In the genomic region with DNA sequence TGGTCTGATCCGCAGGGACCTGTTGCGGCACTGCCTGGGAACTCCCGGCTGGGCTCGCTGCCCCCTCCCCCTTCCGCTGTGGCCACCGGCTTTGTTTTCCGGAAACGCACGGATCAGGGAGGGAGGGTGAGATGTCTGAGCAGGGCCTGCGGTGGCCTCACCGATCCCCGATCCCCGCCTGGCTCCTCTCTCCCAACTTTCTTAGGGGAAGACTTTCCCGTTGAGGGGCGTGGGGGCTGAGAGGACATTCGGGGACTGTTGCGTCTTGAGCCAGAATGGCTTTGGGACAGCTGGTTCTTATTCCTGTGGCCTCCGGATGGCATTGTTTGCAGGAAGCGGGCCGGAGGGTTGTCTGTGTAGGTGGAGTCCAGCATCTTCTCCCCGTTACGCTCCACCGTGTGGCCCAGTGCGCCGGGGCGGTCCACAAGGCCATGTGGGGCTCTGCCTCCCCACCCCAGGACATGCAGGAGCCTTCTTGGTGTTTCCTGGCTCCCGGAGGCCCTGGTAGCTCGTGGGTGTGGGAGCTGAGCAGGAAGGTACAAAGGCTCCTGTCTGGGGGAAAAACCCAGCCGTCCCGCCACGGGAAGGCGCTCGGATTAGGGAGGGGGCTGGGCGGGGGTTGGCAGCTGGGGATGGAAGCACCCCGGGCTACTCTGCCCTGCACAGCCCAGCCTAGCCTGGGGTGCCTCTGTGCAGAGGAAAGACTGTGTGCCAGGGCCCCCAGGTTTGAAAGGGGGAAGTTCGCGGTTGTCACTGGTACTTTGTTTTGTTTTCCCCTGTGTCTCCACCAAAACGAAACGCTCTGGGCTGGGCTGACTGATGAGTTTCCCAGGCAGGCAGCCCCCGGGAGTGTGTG, we compare ENCODE assay signal across 1 cellular context.
TF ChIP-seq lines count a peak whose summit lies in the region.

No MANE protein-coding gene starts in this region.

TF ChIP-seq in HepG2, 621 proteins besides CTCF, POLR2A, EP300 and RAD21 (continued from another document and continues in another):
- no peak for TF ChIP-seq RORA (CRISPR knock-in tag; IDR thresholded peaks at IDR 0.05)
- TF ChIP-seq FOXA1 (IDR thresholded peaks at IDR 0.05): no peak
- no peak for TF ChIP-seq FOXA1 (CRISPR knock-in tag; IDR thresholded peaks at IDR 0.05)
- TF ChIP-seq RFX1 (IDR thresholded peaks at IDR 0.05): no peak
- TF ChIP-seq, protein P1, sequence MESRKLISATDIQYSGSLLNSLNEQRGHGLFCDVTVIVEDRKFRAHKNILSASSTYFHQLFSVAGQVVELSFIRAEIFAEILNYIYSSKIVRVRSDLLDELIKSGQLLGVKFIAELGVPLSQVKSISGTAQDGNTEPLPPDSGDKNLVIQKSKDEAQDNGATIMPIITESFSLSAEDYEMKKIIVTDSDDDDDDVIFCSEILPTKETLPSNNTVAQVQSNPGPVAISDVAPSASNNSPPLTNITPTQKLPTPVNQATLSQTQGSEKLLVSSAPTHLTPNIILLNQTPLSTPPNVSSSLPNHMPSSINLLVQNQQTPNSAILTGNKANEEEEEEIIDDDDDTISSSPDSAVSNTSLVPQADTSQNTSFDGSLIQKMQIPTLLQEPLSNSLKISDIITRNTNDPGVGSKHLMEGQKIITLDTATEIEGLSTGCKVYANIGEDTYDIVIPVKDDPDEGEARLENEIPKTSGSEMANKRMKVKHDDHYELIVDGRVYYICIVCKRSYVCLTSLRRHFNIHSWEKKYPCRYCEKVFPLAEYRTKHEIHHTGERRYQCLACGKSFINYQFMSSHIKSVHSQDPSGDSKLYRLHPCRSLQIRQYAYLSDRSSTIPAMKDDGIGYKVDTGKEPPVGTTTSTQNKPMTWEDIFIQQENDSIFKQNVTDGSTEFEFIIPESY (CRISPR knock-in tag; IDR thresholded peaks at IDR 0.05): 0 out of 2 replicates have a peak, but pooled peaks have one; percentile 48
- peak; percentile 74; the same call in 1 of the 2 replicates for TF ChIP-seq ZNF746 (CRISPR knock-in tag; IDR thresholded peaks at IDR 0.05)
- TF ChIP-seq ZNF557 (CRISPR knock-in tag; IDR thresholded peaks at IDR 0.05): no peak
- peak; percentile 60; the same call in 1 of the 2 replicates for TF ChIP-seq MYC (CRISPR knock-in tag; IDR thresholded peaks at IDR 0.05; ENCODE audit: borderline replicate concordance)
- TF ChIP-seq, protein P2, sequence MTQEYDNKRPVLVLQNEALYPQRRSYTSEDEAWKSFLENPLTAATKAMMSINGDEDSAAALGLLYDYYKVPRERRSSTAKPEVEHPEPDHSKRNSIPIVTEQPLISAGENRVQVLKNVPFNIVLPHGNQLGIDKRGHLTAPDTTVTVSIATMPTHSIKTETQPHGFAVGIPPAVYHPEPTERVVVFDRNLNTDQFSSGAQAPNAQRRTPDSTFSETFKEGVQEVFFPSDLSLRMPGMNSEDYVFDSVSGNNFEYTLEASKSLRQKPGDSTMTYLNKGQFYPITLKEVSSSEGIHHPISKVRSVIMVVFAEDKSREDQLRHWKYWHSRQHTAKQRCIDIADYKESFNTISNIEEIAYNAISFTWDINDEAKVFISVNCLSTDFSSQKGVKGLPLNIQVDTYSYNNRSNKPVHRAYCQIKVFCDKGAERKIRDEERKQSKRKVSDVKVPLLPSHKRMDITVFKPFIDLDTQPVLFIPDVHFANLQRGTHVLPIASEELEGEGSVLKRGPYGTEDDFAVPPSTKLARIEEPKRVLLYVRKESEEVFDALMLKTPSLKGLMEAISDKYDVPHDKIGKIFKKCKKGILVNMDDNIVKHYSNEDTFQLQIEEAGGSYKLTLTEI (CRISPR knock-in tag; conservative IDR thresholded peaks at IDR 0.05): no peak
- TF ChIP-seq ISX (CRISPR knock-in tag; conservative IDR thresholded peaks at IDR 0.05): no peak
- TF ChIP-seq ZNF577 (CRISPR knock-in tag; IDR thresholded peaks at IDR 0.05; ENCODE audit: borderline replicate concordance, low read depth): no peak
- TF ChIP-seq, protein P3, sequence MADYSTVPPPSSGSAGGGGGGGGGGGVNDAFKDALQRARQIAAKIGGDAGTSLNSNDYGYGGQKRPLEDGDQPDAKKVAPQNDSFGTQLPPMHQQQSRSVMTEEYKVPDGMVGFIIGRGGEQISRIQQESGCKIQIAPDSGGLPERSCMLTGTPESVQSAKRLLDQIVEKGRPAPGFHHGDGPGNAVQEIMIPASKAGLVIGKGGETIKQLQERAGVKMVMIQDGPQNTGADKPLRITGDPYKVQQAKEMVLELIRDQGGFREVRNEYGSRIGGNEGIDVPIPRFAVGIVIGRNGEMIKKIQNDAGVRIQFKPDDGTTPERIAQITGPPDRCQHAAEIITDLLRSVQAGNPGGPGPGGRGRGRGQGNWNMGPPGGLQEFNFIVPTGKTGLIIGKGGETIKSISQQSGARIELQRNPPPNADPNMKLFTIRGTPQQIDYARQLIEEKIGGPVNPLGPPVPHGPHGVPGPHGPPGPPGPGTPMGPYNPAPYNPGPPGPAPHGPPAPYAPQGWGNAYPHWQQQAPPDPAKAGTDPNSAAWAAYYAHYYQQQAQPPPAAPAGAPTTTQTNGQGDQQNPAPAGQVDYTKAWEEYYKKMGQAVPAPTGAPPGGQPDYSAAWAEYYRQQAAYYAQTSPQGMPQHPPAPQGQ (CRISPR knock-in tag; IDR thresholded peaks at IDR 0.05; ENCODE audit: borderline replicate concordance): no peak
- no peak for TF ChIP-seq ZKSCAN1 (IDR thresholded peaks at IDR 0.05; ENCODE audit: low read length)
- no peak for TF ChIP-seq ZNF10 (CRISPR knock-in tag; IDR thresholded peaks at IDR 0.05; ENCODE audit: borderline replicate concordance, low read depth)
- no peak for TF ChIP-seq ZBTB39 (CRISPR knock-in tag; IDR thresholded peaks at IDR 0.05)
- TF ChIP-seq ZNF496 (CRISPR knock-in tag; IDR thresholded peaks at IDR 0.05; ENCODE audit: insufficient replicate concordance): no peak
- TF ChIP-seq FOSL2 (CRISPR knock-in tag; IDR thresholded peaks at IDR 0.05): peak; percentile 25; the same call in 1 of the 2 replicates
- peak; percentile 65; the same call in 1 of the 2 replicates for TF ChIP-seq KMT2A (CRISPR knock-in tag; IDR thresholded peaks at IDR 0.05)
- TF ChIP-seq ZNF75D (CRISPR knock-in tag; IDR thresholded peaks at IDR 0.05; ENCODE audit: borderline replicate concordance): no peak
- TF ChIP-seq MIER3 (CRISPR knock-in tag; IDR thresholded peaks at IDR 0.05; ENCODE audit: borderline replicate concordance): no peak; the same call in 1 of the 2 replicates
- TF ChIP-seq DNMT1 (CRISPR knock-in tag; IDR thresholded peaks at IDR 0.05): no peak
- no peak for TF ChIP-seq TRIM24 (CRISPR knock-in tag; IDR thresholded peaks at IDR 0.05)
- TF ChIP-seq MAF1 (CRISPR knock-in tag; IDR thresholded peaks at IDR 0.05; ENCODE audit: borderline replicate concordance): 0 out of 2 replicates have a peak, but pooled peaks have one; percentile 16
- no peak for TF ChIP-seq DMTF1 (CRISPR knock-in tag; IDR thresholded peaks at IDR 0.05)
- no peak for TF ChIP-seq USF2 (IDR thresholded peaks at IDR 0.05; ENCODE audit: low read depth, low read length)
- TF ChIP-seq USF2 (CRISPR knock-in tag; IDR thresholded peaks at IDR 0.05; ENCODE audit: borderline replicate concordance): no peak
- TF ChIP-seq PCBP2 (optimal IDR thresholded peaks at IDR 0.05; ENCODE audit: low read depth, low read length, poor library complexity, severe bottlenecking): no peak
- TF ChIP-seq NFYB (CRISPR knock-in tag; IDR thresholded peaks at IDR 0.05): no peak
- TF ChIP-seq NCOA5 (CRISPR knock-in tag; IDR thresholded peaks at IDR 0.05): no peak
- no peak for TF ChIP-seq ZNF564 (CRISPR knock-in tag; IDR thresholded peaks at IDR 0.05)
- TF ChIP-seq ZFP82 (CRISPR knock-in tag; IDR thresholded peaks at IDR 0.05; ENCODE audit: borderline replicate concordance): no peak
- no peak; the same call in 1 of the 2 replicates for TF ChIP-seq MEIS1 (CRISPR knock-in tag; IDR thresholded peaks at IDR 0.05; ENCODE audit: borderline replicate concordance)
- TF ChIP-seq, protein P4, sequence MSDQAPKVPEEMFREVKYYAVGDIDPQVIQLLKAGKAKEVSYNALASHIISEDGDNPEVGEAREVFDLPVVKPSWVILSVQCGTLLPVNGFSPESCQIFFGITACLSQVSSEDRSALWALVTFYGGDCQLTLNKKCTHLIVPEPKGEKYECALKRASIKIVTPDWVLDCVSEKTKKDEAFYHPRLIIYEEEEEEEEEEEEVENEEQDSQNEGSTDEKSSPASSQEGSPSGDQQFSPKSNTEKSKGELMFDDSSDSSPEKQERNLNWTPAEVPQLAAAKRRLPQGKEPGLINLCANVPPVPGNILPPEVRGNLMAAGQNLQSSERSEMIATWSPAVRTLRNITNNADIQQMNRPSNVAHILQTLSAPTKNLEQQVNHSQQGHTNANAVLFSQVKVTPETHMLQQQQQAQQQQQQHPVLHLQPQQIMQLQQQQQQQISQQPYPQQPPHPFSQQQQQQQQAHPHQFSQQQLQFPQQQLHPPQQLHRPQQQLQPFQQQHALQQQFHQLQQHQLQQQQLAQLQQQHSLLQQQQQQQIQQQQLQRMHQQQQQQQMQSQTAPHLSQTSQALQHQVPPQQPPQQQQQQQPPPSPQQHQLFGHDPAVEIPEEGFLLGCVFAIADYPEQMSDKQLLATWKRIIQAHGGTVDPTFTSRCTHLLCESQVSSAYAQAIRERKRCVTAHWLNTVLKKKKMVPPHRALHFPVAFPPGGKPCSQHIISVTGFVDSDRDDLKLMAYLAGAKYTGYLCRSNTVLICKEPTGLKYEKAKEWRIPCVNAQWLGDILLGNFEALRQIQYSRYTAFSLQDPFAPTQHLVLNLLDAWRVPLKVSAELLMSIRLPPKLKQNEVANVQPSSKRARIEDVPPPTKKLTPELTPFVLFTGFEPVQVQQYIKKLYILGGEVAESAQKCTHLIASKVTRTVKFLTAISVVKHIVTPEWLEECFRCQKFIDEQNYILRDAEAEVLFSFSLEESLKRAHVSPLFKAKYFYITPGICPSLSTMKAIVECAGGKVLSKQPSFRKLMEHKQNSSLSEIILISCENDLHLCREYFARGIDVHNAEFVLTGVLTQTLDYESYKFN (CRISPR knock-in tag; conservative IDR thresholded peaks at IDR 0.05): peak; percentile 55
- no peak for TF ChIP-seq SAFB2 (CRISPR knock-in tag; IDR thresholded peaks at IDR 0.05; ENCODE audit: borderline replicate concordance, low read depth)
- TF ChIP-seq PBX2 (CRISPR knock-in tag; IDR thresholded peaks at IDR 0.05): no peak
- TF ChIP-seq KLF6 (CRISPR knock-in tag; IDR thresholded peaks at IDR 0.05): no peak
- no peak for TF ChIP-seq FOXM1 (CRISPR knock-in tag; IDR thresholded peaks at IDR 0.05)
